ENCODE assay signal across 8 cellular contexts in genomic region chr20:11585752-11586352, GRCh38.
DNase-seq lines count a peak whose midpoint lies in the region; ATAC-seq and TF ChIP-seq lines count a peak whose summit lies in the region.

No MANE protein-coding gene starts in this region.

- H3K27me3 Mint-ChIP-seq in neural progenitor cell (ENCODE audit: insufficient read depth, low read depth) = peaks cover 2% of the 10 kb centered on the region
- H3K27me3 Mint-ChIP-seq in activated T-cell treated with anti-CD3 and anti-CD28 coated beads, Interleukin-2, amount 50 U/mL, for 24 hours = no peaks in the 10 kb centered on the region
- H3K27me3 Mint-ChIP-seq in activated CD4-positive, alpha-beta T cell treated with anti-CD3 and anti-CD28 coated beads, Interleukin-2, amount 10 ng/mL, durations not matched to agents 24 days and 14 days = no peaks in the 10 kb centered on the region

- no peaks in the 10 kb centered on the region for H3K9me3 ChIP-seq in neural progenitor cell (ENCODE audit: low read depth)
- H3K9me3 ChIP-seq in uterus = no peaks in the 10 kb centered on the region
- no peaks in the 10 kb centered on the region for H3K9me3 ChIP-seq in gastrocnemius medialis

- H3K9me3 Mint-ChIP-seq in neural progenitor cell = peaks cover 4% of the 10 kb centered on the region
- H3K9me3 Mint-ChIP-seq in activated T-cell treated with anti-CD3 and anti-CD28 coated beads, Interleukin-2, amount 50 U/mL, for 24 hours = peaks cover 5% of the 10 kb centered on the region
- H3K9me3 Mint-ChIP-seq in activated CD4-positive, alpha-beta T cell treated with anti-CD3 and anti-CD28 coated beads, Interleukin-2, amount 10 ng/mL, durations not matched to agents 24 days and 14 days = no peaks in the 10 kb centered on the region

- H3K4me3 ChIP-seq in cardiac fibroblast (replicated peaks in 1 of 2; ENCODE audit: low read depth in 2 of 2, low read length in 2 of 2) (no peak overlapping the region), neural progenitor cell (no peak overlapping the region), uterus (no peak overlapping the region), gastrocnemius medialis (no peak overlapping the region)

- TF ChIP-seq CTCF in cardiac fibroblast (IDR thresholded peaks at IDR 0.05; ENCODE audit: low read depth, low read length) = peak; percentile 27
- peak; percentile 49 for TF ChIP-seq CTCF in neural progenitor cell (IDR thresholded peaks at IDR 0.05)
- TF ChIP-seq CTCF in uterus (IDR thresholded peaks at IDR 0.05) = peak in 1 of 4 experiments; percentile 7
- TF ChIP-seq CTCF in gastrocnemius medialis (IDR thresholded peaks at IDR 0.05 in 4 of 5, conservative IDR thresholded peaks at IDR 0.05 in 1 of 5) = no peak

- TF ChIP-seq POLR2A in uterus (IDR thresholded peaks at IDR 0.05) = no peak
- no peak for TF ChIP-seq POLR2A in gastrocnemius medialis (IDR thresholded peaks at IDR 0.05)

- H3K9ac ChIP-seq in neural progenitor cell = no peak overlapping the region

- H3K27ac Mint-ChIP-seq in neural progenitor cell = no peak overlapping the region
- no peak overlapping the region for H3K27ac Mint-ChIP-seq in activated T-cell treated with anti-CD3 and anti-CD28 coated beads, Interleukin-2, amount 50 U/mL, for 24 hours
- no peak overlapping the region for H3K27ac Mint-ChIP-seq in activated CD4-positive, alpha-beta T cell treated with anti-CD3 and anti-CD28 coated beads, Interleukin-2, amount 10 ng/mL, durations not matched to agents 24 days and 14 days

- H3K27me3 ChIP-seq in neural progenitor cell (no peaks in the 10 kb centered on the region), uterus (no peaks in the 10 kb centered on the region), gastrocnemius medialis (no peaks in the 10 kb centered on the region)

- no peaks in the 10 kb centered on the region for H4K20me1 ChIP-seq in neural progenitor cell (ENCODE audit: low read depth)

- H3K4me1 ChIP-seq in neural progenitor cell = no peaks in the 10 kb centered on the region
- H3K4me1 ChIP-seq in uterus = no peaks in the 10 kb centered on the region
- no peaks in the 10 kb centered on the region for H3K4me1 ChIP-seq in gastrocnemius medialis

- DNase-seq in H4 (ENCODE audit: low spot score) (peak; percentile 27), NCI-H446 (lab: John Stamatoyannopoulos, UW) (peak; percentile 19 to 54), cardiac fibroblast (ENCODE audit: low read depth in 2 of 2) (peak; percentile 19 to 25), neural progenitor cell (ENCODE audit: low spot score) (peak; percentile 32), uterus (no peak), gastrocnemius medialis (no peak)
- DNase-seq in activated T-cell treated with anti-CD3 and anti-CD28 coated beads, Interleukin-2, amount 50 U/mL, for 24 hours = no peak
- no peak for DNase-seq in activated CD4-positive, alpha-beta T cell treated with anti-CD3 and anti-CD28 coated beads, Interleukin-2, amount 10 ng/mL, durations not matched to agents 24 days and 14 days

- no peaks in the 10 kb centered on the region for H3K79me2 ChIP-seq in neural progenitor cell (ENCODE audit: low read depth)

- H3K4me2 ChIP-seq in neural progenitor cell = no peak overlapping the region

- H3K27ac ChIP-seq in neural progenitor cell = no peak overlapping the region
- no peak overlapping the region for H3K27ac ChIP-seq in uterus
- H3K27ac ChIP-seq in gastrocnemius medialis = no peak overlapping the region

- no peaks in the 10 kb centered on the region for H3K36me3 Mint-ChIP-seq in neural progenitor cell
- H3K36me3 Mint-ChIP-seq in activated T-cell treated with anti-CD3 and anti-CD28 coated beads, Interleukin-2, amount 50 U/mL, for 24 hours (ENCODE audit: low read depth) = no peaks in the 10 kb centered on the region
- H3K36me3 Mint-ChIP-seq in activated CD4-positive, alpha-beta T cell treated with anti-CD3 and anti-CD28 coated beads, Interleukin-2, amount 10 ng/mL, durations not matched to agents 24 days and 14 days (ENCODE audit: low read depth) = no peaks in the 10 kb centered on the region

- in situ Hi-C loops in gastrocnemius medialis (cut with MboI; ENCODE audit: low sequenced_read_pairs in 4 of 4) = no loop called here

- H3K4me1 Mint-ChIP-seq in neural progenitor cell = no peaks in the 10 kb centered on the region
- H3K4me1 Mint-ChIP-seq in activated T-cell treated with anti-CD3 and anti-CD28 coated beads, Interleukin-2, amount 50 U/mL, for 24 hours (ENCODE audit: low read depth) = no peaks in the 10 kb centered on the region
- H3K4me1 Mint-ChIP-seq in activated CD4-positive, alpha-beta T cell treated with anti-CD3 and anti-CD28 coated beads, Interleukin-2, amount 10 ng/mL, durations not matched to agents 24 days and 14 days = no peaks in the 10 kb centered on the region

- H2AFZ ChIP-seq in neural progenitor cell (replicated peaks) = no peak overlapping the region

- no peak overlapping the region for H3K4me3 Mint-ChIP-seq in neural progenitor cell
- H3K4me3 Mint-ChIP-seq in activated T-cell treated with anti-CD3 and anti-CD28 coated beads, Interleukin-2, amount 50 U/mL, for 24 hours = no peak overlapping the region
- H3K4me3 Mint-ChIP-seq in activated CD4-positive, alpha-beta T cell treated with anti-CD3 and anti-CD28 coated beads, Interleukin-2, amount 10 ng/mL, durations not matched to agents 24 days and 14 days = no peak overlapping the region

- ATAC-seq in gastrocnemius medialis = no peak

- H3K36me3 ChIP-seq in neural progenitor cell = no peaks in the 10 kb centered on the region
- no peaks in the 10 kb centered on the region for H3K36me3 ChIP-seq in uterus
- H3K36me3 ChIP-seq in gastrocnemius medialis = no peaks in the 10 kb centered on the region

- intact Hi-C loops in uterus (cut with DNase I; ENCODE audit: low total_unique reads) = no loop called here
- intact Hi-C loops in gastrocnemius medialis (cut with DNase I; ENCODE audit: low total_unique reads) = no loop called here
- intact Hi-C loops in activated CD4-positive, alpha-beta T cell treated with anti-CD3 and anti-CD28 coated beads, Interleukin-2, amount 10 ng/mL, durations not matched to agents 24 days and 14 days (cut with micrococcal nuclease) = no loop called here

- H3F3A ChIP-seq in neural progenitor cell (ENCODE audit: low read depth) = no peaks in the 10 kb centered on the region

Comparison
In these comparisons a context has a peak if more than half of its experiments do, and no peak if none do; other contexts are left out.
1. DNase-seq: peak in H4 (single experiment), NCI-H446 (2 of 2), cardiac fibroblast (2 of 2) and neural progenitor cell (single experiment); none in uterus (0 of 2), activated T-cell treated with anti-CD3 and anti-CD28 coated beads, Interleukin-2, amount 50 U/mL, for 24 hours (single experiment), gastrocnemius medialis (0 of 2) and activated CD4-positive, alpha-beta T cell treated with anti-CD3 and anti-CD28 coated beads, Interleukin-2, amount 10 ng/mL, durations not matched to agents 24 days and 14 days (single experiment).
2. CTCF ChIP-seq: peak in cardiac fibroblast (single experiment) and neural progenitor cell (single experiment); none in gastrocnemius medialis (0 of 5).